In genomic region chr14:81401420-81402122, GRCh38 we compare ENCODE assay signal across 8 cellular contexts. TPM values are rescaled to one million over a fixed set of nuclear protein-coding genes. Genes with fewer than 3 reads are reported as not detected.
DNase-seq lines count a peak whose midpoint lies in the region; ATAC-seq and TF ChIP-seq lines count a peak whose summit lies in the region.

No MANE protein-coding gene starts in this region.

- no CpG with 5 or more reads among the region's 2 CpGs for whole genome bisulfite sequencing in mesendoderm (ENCODE audit: extremely low coverage, insufficient coverage, low lambda C conversion rate)

- H2BK15ac ChIP-seq in mesendoderm (replicated peaks; ENCODE audit: low read depth), result no peak overlapping the region

- H3K9ac ChIP-seq in mesendoderm (ENCODE audit: low read length), result no peak overlapping the region

- H2BK5ac ChIP-seq in mesendoderm (ENCODE audit: low read length), result no peak overlapping the region

- H3K79me1 ChIP-seq in mesendoderm (ENCODE audit: low read length), result no peaks in the 10 kb centered on the region

- H4K5ac ChIP-seq in mesendoderm (ENCODE audit: low read length), result no peak overlapping the region

- no peak overlapping the region for H2BK120ac ChIP-seq in mesendoderm (ENCODE audit: low read depth, low read length)

- TF ChIP-seq CTCF in foreskin keratinocyte (conservative IDR thresholded peaks at IDR 0.05), result no peak
- TF ChIP-seq CTCF in GM23338 (conservative IDR thresholded peaks at IDR 0.05; ENCODE audit: low read depth in 2 of 2), result no peak

- no peaks in the 10 kb centered on the region for H3F3A ChIP-seq in GM23338 (replicated peaks; ENCODE audit: low read depth)

- H3K4me2 ChIP-seq in mesendoderm (ENCODE audit: low read length) (no peak overlapping the region), GM23338 (no peak overlapping the region)

- H2AK5ac ChIP-seq in mesendoderm (ENCODE audit: low read length), result no peak overlapping the region

- H3K56ac ChIP-seq in mesendoderm (ENCODE audit: low read length), result no peak overlapping the region

- H4K8ac ChIP-seq in mesendoderm (ENCODE audit: low read depth, low read length), result no peak overlapping the region

- H3K23ac ChIP-seq in mesendoderm (ENCODE audit: low read length), result no peak overlapping the region

- H3K9me3 Mint-ChIP-seq in GM23338, result no peaks in the 10 kb centered on the region

- no peak overlapping the region for H3K27ac Mint-ChIP-seq in GM23338

- H3K27ac ChIP-seq in foreskin keratinocyte (peak overlapping the region; percentile 96), mesendoderm (ENCODE audit: low read depth, low read length) (no peak overlapping the region), GM23338 (ENCODE audit: low read depth) (no peak overlapping the region)

- H3K4me1 Mint-ChIP-seq in GM23338, result peaks cover 11% of the 10 kb centered on the region

- H3K79me2 ChIP-seq in mesendoderm (ENCODE audit: control insufficient read depth, insufficient read depth, low read length) (no peaks in the 10 kb centered on the region), GM23338 (replicated peaks; ENCODE audit: insufficient read depth) (peaks cover 11% of the 10 kb centered on the region; the same call in 1 of the 2 replicates)

- H3K4ac ChIP-seq in mesendoderm (ENCODE audit: low read depth, low read length), result no peak overlapping the region

- in situ Hi-C loops in ACHN (cut with HindIII; ENCODE audit: low pct_ligation_motif_present, low pct_unique_long_range_greater_than_20kb, low sequenced_read_pairs), result no loop called here

- no peaks in the 10 kb centered on the region for H3K9me2 ChIP-seq in GM23338 (ENCODE audit: insufficient read depth)

- H3K27me3 Mint-ChIP-seq in GM23338 (ENCODE audit: insufficient read depth, low read depth, poor library complexity), result peaks cover 7% of the 10 kb centered on the region

- H3K36me3 ChIP-seq in mesendoderm (ENCODE audit: control insufficient read depth, insufficient read depth, low read length) (no peaks in the 10 kb centered on the region), GM23338 (ENCODE audit: insufficient read depth) (peaks cover 5% of the 10 kb centered on the region; the same call in 1 of the 2 replicates)

- no peak overlapping the region for H2AFZ ChIP-seq in GM23338

- H3K18ac ChIP-seq in mesendoderm (ENCODE audit: low read length), result no peak overlapping the region

- peaks cover 5% of the 10 kb centered on the region for H4K20me1 ChIP-seq in GM23338 (replicated peaks; ENCODE audit: insufficient read depth)

- H3K4me3 ChIP-seq in mesendoderm (ENCODE audit: low read length) (no peak overlapping the region), GM23338 (no peak overlapping the region)

- H3K27me3 ChIP-seq in foreskin keratinocyte (no peaks in the 10 kb centered on the region), mesendoderm (ENCODE audit: insufficient read depth, low read length, poor library complexity) (no peaks in the 10 kb centered on the region), GM23338 (ENCODE audit: insufficient read depth) (no peaks in the 10 kb centered on the region)

- DNase-seq in ACHN (peak; percentile 91), NOMO-1 treated with dmso at 0.1 percent for 144 hours (lab: John Stamatoyannopoulos, UW; ENCODE audit: unreplicated experiment) (peak; percentile 86), foreskin keratinocyte (peak; percentile 93 to 97), NCI-H2227 treated with DMSO at 0.1 percent for 48 hours (lab: John Stamatoyannopoulos, UW) (no peak), mesendoderm (no peak), GM23338 (ENCODE audit: low spot score) (no peak)

- ATAC-seq in GM21529 (IDR thresholded peaks at IDR 0.05; ENCODE audit: unreplicated experiment) (peak; percentile 56), foreskin keratinocyte (peak; percentile 74), HG02840 (IDR thresholded peaks at IDR 0.05; ENCODE audit: low FRiP score, unreplicated experiment) (no peak), GM23338 (no peak)

- no peak overlapping the region for H3K4me3 Mint-ChIP-seq in GM23338

- H3K36me3 Mint-ChIP-seq in GM23338 (ENCODE audit: low read depth), result peaks cover 20% of the 10 kb centered on the region

- H3K4me1 ChIP-seq in foreskin keratinocyte (peaks cover 43% of the 10 kb centered on the region), mesendoderm (ENCODE audit: control insufficient read depth, low read depth, low read length) (no peaks in the 10 kb centered on the region), GM23338 (ENCODE audit: insufficient read depth) (no peaks in the 10 kb centered on the region)

TF ChIP-seq in GM23338, 12 proteins besides CTCF, POLR2A, EP300 and RAD21 (continues in another document):
- TF ChIP-seq ZNF114 (CRISPR knock-in tag; IDR thresholded peaks at IDR 0.05), result no peak
- no peak for TF ChIP-seq JUNB (IDR thresholded peaks at IDR 0.05; ENCODE audit: unreplicated experiment)
- TF ChIP-seq NANOG (IDR thresholded peaks at IDR 0.05; ENCODE audit: borderline replicate concordance), result no peak
- TF ChIP-seq STAT1 (IDR thresholded peaks at IDR 0.05; ENCODE audit: unreplicated experiment), result no peak
- TF ChIP-seq EZH2phosphoT487 (IDR thresholded peaks at IDR 0.05; ENCODE audit: unreplicated experiment), result no peak
- no peak for TF ChIP-seq EZH2 (IDR thresholded peaks at IDR 0.05; ENCODE audit: low read depth, unreplicated experiment)
- TF ChIP-seq CREB1 (CRISPR knock-in tag; IDR thresholded peaks at IDR 0.05; ENCODE audit: low read depth), result no peak
- no peak for TF ChIP-seq REST (IDR thresholded peaks at IDR 0.05; ENCODE audit: unreplicated experiment)
- no peak for TF ChIP-seq POLR2AphosphoS5 (IDR thresholded peaks at IDR 0.05; ENCODE audit: low read depth)
- TF ChIP-seq ETS1 (IDR thresholded peaks at IDR 0.05), result no peak

RNA-seq across cellular contexts. Expression of gene STON2, which starts 1.4 kb away (rescaled TPM):
- 119 and 228 TPM in 2 replicates for total RNA-seq in foreskin keratinocyte
- polyA plus RNA-seq in foreskin keratinocyte (15.9 and 28.9 TPM in 2 replicates), GM23338 (2016; fragmentation: Nextera tagmentation; extraction: Ambion mirVana) (8.2 and 9.5 TPM in 2 replicates)
- 11.3 TPM for polyA plus RNA-seq in mesendoderm (2013, experiment 1 of 2)
- 11.0 TPM for polyA plus RNA-seq in mesendoderm (2013, experiment 2 of 2)
- total RNA-seq in GM23338 (2014; rRNA removed; shearing (Covaris generic)), result 65.4 and 71.0 TPM in 2 replicates

Comparison
In these comparisons a context has a peak if more than half of its experiments do, and no peak if none do; other contexts are left out.
1. DNase-seq: peak in ACHN (single experiment), NOMO-1 treated with dmso at 0.1 percent for 144 hours (single experiment) and foreskin keratinocyte (2 of 2); none in NCI-H2227 treated with DMSO at 0.1 percent for 48 hours (single experiment), mesendoderm (single experiment) and GM23338 (single experiment).
2. ATAC-seq: peak in GM21529 (single experiment) and foreskin keratinocyte (single experiment); none in HG02840 (single experiment) and GM23338 (single experiment).